In the genomic region with DNA sequence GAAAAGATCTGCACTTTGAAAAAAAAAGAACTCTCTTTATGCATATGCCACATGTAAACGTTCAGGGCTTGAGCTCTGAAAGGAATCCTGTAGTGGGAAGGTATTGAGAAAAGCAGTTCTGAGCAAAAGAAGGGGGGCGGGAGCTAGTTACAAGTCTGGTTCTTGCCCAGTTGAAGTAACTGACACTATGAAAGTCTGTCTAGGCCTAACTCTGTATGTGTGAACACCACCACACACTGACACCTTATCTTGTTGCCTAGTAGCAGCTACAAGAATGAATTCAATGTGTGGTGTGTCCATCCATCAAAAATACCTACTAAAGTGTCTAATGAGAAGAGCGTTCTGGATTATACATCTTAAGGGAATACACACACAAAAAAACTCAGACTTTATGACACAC, we compare ENCODE assay signal across 25 cellular contexts.
"Had no signal": no experiment of that assay in that cellular context is flagged by ENCODE, and none has a peak within 500 bp of the region (broad histone marks: within the 10 kb centered on the region; RNA-seq: fewer than 3 reads in every experiment).

No MANE protein-coding gene starts in this region.

- H3K27me3 ChIP-seq: adrenal gland, breast epithelium, Peyer's patch had no signal

- H3K4me1 ChIP-seq: adrenal gland, breast epithelium, Peyer's patch had no signal

- H3K27ac ChIP-seq: adrenal gland, breast epithelium, KMS-11, Peyer's patch, RWPE1 had no signal

- H3K9me3 ChIP-seq: adrenal gland, breast epithelium, Peyer's patch had no signal

- H3K36me3 Mint-ChIP-seq: activated naive CD8-positive, alpha-beta T cell treated with anti-CD3 and anti-CD28 coated beads, Interleukin-2, amount 10 ng/mL, durations not matched to agents 7 days and 5 days; WTC11 had no signal

- H3K4me1 Mint-ChIP-seq: activated naive CD8-positive, alpha-beta T cell treated with anti-CD3 and anti-CD28 coated beads, Interleukin-2, amount 10 ng/mL, durations not matched to agents 7 days and 5 days; WTC11 had no signal

- H3K9ac ChIP-seq: KMS-11 had no signal

- DNase-seq: activated CD4-positive, alpha-beta T cell treated with anti-CD3 and anti-CD28 coated beads for 48 hours; activated CD4-positive, alpha-beta T cell treated with anti-CD3 and anti-CD28 coated beads, Interleukin-2, amount 50 U/mL, for 4 hours; activated CD4-positive, CD25-positive, alpha-beta regulatory T cell treated with anti-CD3 and anti-CD28 coated beads, Interleukin-2, amount 50 U/mL, for 72 hours; activated CD8-positive, alpha-beta memory T cell treated with anti-CD3 and anti-CD28 coated beads, Interleukin-2, amount 50 U/mL, for 48 hours; activated CD8-positive, alpha-beta T cell treated with anti-CD3 and anti-CD28 coated beads, Interleukin-2, amount 10 ng/mL, durations not matched to agents 7 days and 5 days; activated naive CD4-positive, alpha-beta T cell treated with anti-CD3 and anti-CD28 coated beads, Interleukin-2, amount 50 U/mL, for 16 hours; activated naive CD8-positive, alpha-beta T cell treated with anti-CD3 and anti-CD28 coated beads, Interleukin-2, amount 10 ng/mL, durations not matched to agents 7 days and 5 days; activated T-cell treated with anti-CD3 and anti-CD28 coated beads, Interleukin-2, amount 50 U/mL, for 1 hour; adrenal gland; NCI-H1092; NCI-H1694 treated with DMSO at 0.1 percent for 48 hours; NCI-H2029 treated with DMSO at 0.1 percent for 48 hours; NCI-H345; NCI-H510A; NCI-H526 treated with DMSO at 0.1 percent for 48 hours; NCI-H82; NK-92 treated with Interleukin-12 subunit alpha and Interleukin-12 subunit beta, amount 100 ng/mL, for 24 hours; OCI-M1; Peyer's patch; SHP77 treated with DMSO at 0.1 percent for 48 hours had no signal

- H3K4me3 ChIP-seq: adrenal gland, breast epithelium, Peyer's patch had no signal

- H3K36me3 ChIP-seq: adrenal gland, breast epithelium, Peyer's patch had no signal

- H3K27ac Mint-ChIP-seq: activated CD8-positive, alpha-beta T cell treated with anti-CD3 and anti-CD28 coated beads, Interleukin-2, amount 10 ng/mL, durations not matched to agents 7 days and 5 days; activated naive CD8-positive, alpha-beta T cell treated with anti-CD3 and anti-CD28 coated beads, Interleukin-2, amount 10 ng/mL, durations not matched to agents 7 days and 5 days; T-helper 1 cell treated with Interleukin-12 subunit alpha and Interleukin-12 subunit beta and Interleukin-4 antibody, amounts not matched to agents 30 μg/mL and 1 μg/mL, for 36 hours; WTC11 had no signal

- H3K9me3 Mint-ChIP-seq: activated naive CD8-positive, alpha-beta T cell treated with anti-CD3 and anti-CD28 coated beads, Interleukin-2, amount 10 ng/mL, durations not matched to agents 7 days and 5 days; T-helper 1 cell treated with Interleukin-12 subunit alpha and Interleukin-12 subunit beta and Interleukin-4 antibody, amounts not matched to agents 30 μg/mL and 1 μg/mL, for 36 hours; WTC11 had no signal

- H3K4me3 Mint-ChIP-seq: activated CD8-positive, alpha-beta T cell treated with anti-CD3 and anti-CD28 coated beads, Interleukin-2, amount 10 ng/mL, durations not matched to agents 7 days and 5 days; activated naive CD8-positive, alpha-beta T cell treated with anti-CD3 and anti-CD28 coated beads, Interleukin-2, amount 10 ng/mL, durations not matched to agents 7 days and 5 days; T-helper 1 cell treated with Interleukin-12 subunit alpha and Interleukin-12 subunit beta and Interleukin-4 antibody, amounts not matched to agents 30 μg/mL and 1 μg/mL, for 36 hours; WTC11 had no signal

- ATAC-seq: activated CD8-positive, alpha-beta T cell treated with anti-CD3 and anti-CD28 coated beads, Interleukin-2, amount 10 ng/mL, durations not matched to agents 7 days and 5 days; WTC11 had no signal

- H3K4me2 ChIP-seq: KMS-11 had no signal
